20 cellular contexts compared by ENCODE assay signal in the genomic region with DNA sequence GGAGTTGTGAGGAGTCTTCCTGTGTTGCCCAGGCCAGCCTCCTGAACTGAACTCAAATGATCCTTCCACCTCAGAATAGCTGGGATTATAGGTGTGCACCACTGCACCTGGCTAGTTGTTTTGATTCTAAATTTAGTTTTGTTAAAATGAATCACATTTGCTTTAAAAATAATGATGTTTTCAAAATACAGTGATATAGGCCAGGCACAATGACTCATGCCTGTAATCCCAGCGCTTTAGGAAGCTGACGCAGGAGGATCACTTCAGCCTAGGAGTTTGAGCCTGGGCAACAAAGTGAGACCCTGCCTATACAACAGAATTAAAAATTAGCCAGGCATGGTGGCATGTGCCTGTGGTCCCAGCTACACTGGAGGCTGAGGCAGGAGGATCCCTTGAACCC. TPM values are rescaled to one million over a fixed set of nuclear protein-coding genes. Genes with fewer than 3 reads are reported as not detected.
DNase-seq lines count a peak whose midpoint lies in the region; ATAC-seq and TF ChIP-seq lines count a peak whose summit lies in the region.
"Had no signal": no experiment of that assay in that cellular context is flagged by ENCODE, and none has a peak within 500 bp of the region (broad histone marks: within the 10 kb centered on the region; RNA-seq: fewer than 3 reads in every experiment).

No MANE protein-coding gene starts in this region.

- no peaks in the 10 kb centered on the region for H3K4me1 ChIP-seq in PC-3 (ENCODE audit: insufficient read depth, low read length)

- no peaks in the 10 kb centered on the region for H3F3A ChIP-seq in PC-3 (ENCODE audit: low read length, unreplicated experiment)

- DNase-seq in PC-3 (no peak), amniotic epithelial cell (ENCODE audit: low read depth) (peak; percentile 78), fibroblast of pulmonary artery (ENCODE audit: low read depth) (peak; percentile 27), NCI-H345 (lab: John Stamatoyannopoulos, UW) (no peak), mesenteric fat pad (ENCODE audit: low spot score) (no peak)
- DNase-seq in naive thymus-derived CD8-positive, alpha-beta T cell = no peak
- DNase-seq: ACHN; AML-193; COR-L47; EL; H7; Kasumi-1; NCI-H1105; NCI-H1694; NCI-H2107; NCI-H69; NK-92 treated with Interleukin-12 subunit alpha and Interleukin-12 subunit beta, amount 100 ng/mL, for 24 hours; SIG-M5 had no signal

- H3K9me2 ChIP-seq in PC-3 (replicated peaks; ENCODE audit: low read length) = no peaks in the 10 kb centered on the region

- H3K4me3 ChIP-seq in PC-3 (ENCODE audit: low read length) (no peak overlapping the region), fibroblast of pulmonary artery (replicated peaks; ENCODE audit: low read depth, low read length) (no peak overlapping the region)

- H3K27ac ChIP-seq in PC-3 (ENCODE audit: low read length) = no peak overlapping the region

- H3K27me3 ChIP-seq in PC-3 (ENCODE audit: low read length) = no peaks in the 10 kb centered on the region

- peaks cover 35% of the 10 kb centered on the region for H3K36me3 ChIP-seq in PC-3 (ENCODE audit: low read depth, low read length)

- intact Hi-C loops in PC-3 (cut with micrococcal nuclease) = loop anchor here (10.0 kb wide), 1 partner anchor 165 kb away; no protein-coding TSS in a partner anchor

- H3K9me3 Mint-ChIP-seq in naive thymus-derived CD8-positive, alpha-beta T cell = no peaks in the 10 kb centered on the region
- H3K9me3 Mint-ChIP-seq: IgD-negative memory B cell had no signal

- CTCF ChIA-PET in PC-3 (lab: Charles Lee) = interaction anchor here (0.6 kb wide), 1 partner anchor 578 kb away, joined by 4 read pairs; no protein-coding TSS in a partner anchor

- ATAC-seq in PC-3 = 0 out of 2 replicates have a peak, but pooled peaks have one; percentile 42
- ATAC-seq in naive thymus-derived CD8-positive, alpha-beta T cell = no peak
- ATAC-seq in HG02973 (IDR thresholded peaks at IDR 0.05; ENCODE audit: unreplicated experiment) = no peak

- H3K4me3 Mint-ChIP-seq in naive thymus-derived CD8-positive, alpha-beta T cell = no peak overlapping the region
- H3K4me3 Mint-ChIP-seq: IgD-negative memory B cell had no signal

- no peaks in the 10 kb centered on the region for H3K9me3 ChIP-seq in PC-3 (ENCODE audit: low read length)

- peaks cover 4 to 76% (median 6%) of the 10 kb centered on the region in 3 donors for H3K36me3 Mint-ChIP-seq in naive thymus-derived CD8-positive, alpha-beta T cell

- no peak overlapping the region for H3K9ac ChIP-seq in PC-3 (ENCODE audit: low read length)

- no peaks in the 10 kb centered on the region for H3K79me2 ChIP-seq in PC-3 (ENCODE audit: low read length)

- H3K4me2 ChIP-seq in PC-3 (ENCODE audit: low read length) = no peak overlapping the region

- no peaks in the 10 kb centered on the region for H3K27me3 Mint-ChIP-seq in naive thymus-derived CD8-positive, alpha-beta T cell
- H3K27me3 Mint-ChIP-seq: IgD-negative memory B cell had no signal

- no peak overlapping the region for H2AFZ ChIP-seq in PC-3 (ENCODE audit: low read length)

- H3K27ac Mint-ChIP-seq in naive thymus-derived CD8-positive, alpha-beta T cell = peak overlapping the region in 7 of 10 donors; percentile 9 to 74 (median 37)

- BruUV-seq in PC-3 (replicated peaks; lab: Mats Ljungman, UMichigan) = no TSS peak

- peaks cover 0 to 1% (median 0%) of the 10 kb centered on the region in 4 donors for H3K4me1 Mint-ChIP-seq in naive thymus-derived CD8-positive, alpha-beta T cell
- H3K4me1 Mint-ChIP-seq: IgD-negative memory B cell had no signal

- POLR2A ChIA-PET in PC-3 (lab: Charles Lee; ENCODE audit: unreplicated experiment) = no interaction called here
- POLR2A ChIA-PET in naive thymus-derived CD8-positive, alpha-beta T cell (lab: Charles Lee) = no interaction called here

- TF ChIP-seq CTCF in PC-3 (conservative IDR thresholded peaks at IDR 0.05; ENCODE audit: low read depth, low read length) (no peak), fibroblast of pulmonary artery (IDR thresholded peaks at IDR 0.05; ENCODE audit: low read length, missing control alignments) (no peak)

- H4K20me1 ChIP-seq in PC-3 (ENCODE audit: low read length) = no peaks in the 10 kb centered on the region

RNA-seq across cellular contexts. Expression of a gene that starts 24.3 kb away (rescaled TPM):
- total RNA-seq in PC-3 (2014; rRNA removed) (34.4 and 41.7 TPM in 2 replicates), mesenteric fat pad (28.7 TPM)
- 10 to 100 TPM; 36.6 to 42.2 TPM for total RNA-seq in naive thymus-derived CD8-positive, alpha-beta T cell
- polyA plus RNA-seq in naive thymus-derived CD8-positive, alpha-beta T cell = 10 to 100 TPM; 13.8 to 18.0 (median 15.2) TPM

RNA-seq across cellular contexts. Expression of a gene that starts 40.7 kb away (rescaled TPM):
- total RNA-seq in PC-3 (2014; rRNA removed) (5.1 and 6.1 TPM in 2 replicates), mesenteric fat pad (9.3 TPM)
- total RNA-seq in naive thymus-derived CD8-positive, alpha-beta T cell = 10 to 100 TPM; 16.2 to 16.5 TPM
- 1 to 10 TPM; 5.2 to 7.2 (median 6.3) TPM for polyA plus RNA-seq in naive thymus-derived CD8-positive, alpha-beta T cell

Comparison
In these comparisons a context has a peak if more than half of its experiments do, and no peak if none do; other contexts are left out.
1. DNase-seq: peak in amniotic epithelial cell (single experiment) and fibroblast of pulmonary artery (single experiment); none in PC-3 (single experiment), naive thymus-derived CD8-positive, alpha-beta T cell (0 of 10), NCI-H345 (single experiment) and mesenteric fat pad (single experiment).